Comparison of ENCODE assay signal across 8 cellular contexts in the genomic region with DNA sequence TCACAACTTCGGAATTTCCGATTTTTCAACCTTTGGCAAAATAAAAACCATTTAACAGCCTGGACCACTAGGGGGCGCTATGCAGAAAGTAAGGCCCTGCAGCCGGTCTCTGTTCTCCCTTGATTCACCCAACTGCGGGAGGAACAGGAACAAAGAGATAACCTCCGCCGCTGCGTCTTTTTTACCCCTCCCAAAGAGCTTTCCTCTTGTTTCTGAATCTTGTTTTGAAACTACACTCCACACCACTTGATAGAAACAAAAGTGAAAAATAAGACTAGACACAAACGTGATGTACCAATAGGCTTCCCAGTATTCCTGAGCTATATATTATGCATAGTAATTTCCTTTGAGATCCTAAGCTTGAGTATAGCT.
DNase-seq lines count a peak whose midpoint lies in the region; ATAC-seq lines count a peak whose summit lies in the region.

No MANE protein-coding gene starts in this region.

- CTCF ChIA-PET in activated CD8-positive, alpha-beta T cell treated with anti-CD3 and anti-CD28 coated beads, Interleukin-2, amount 10 ng/mL, durations not matched to agents 7 days and 5 days (lab: Charles Lee), result interaction anchor here (0.6 to 2.8 kb wide), 50 partner anchors 9 to 437 kb away, joined by 3 to 30 read pairs (median 5); partner anchors contain the start of genes ERICH2 and GAD1

- no peak overlapping the region for H3K27ac ChIP-seq in CD4-positive, CD25-positive, alpha-beta regulatory T cell (ENCODE audit: insufficient read depth, low read length, poor library complexity, severe bottlenecking)

- H3K4me3 ChIP-seq in CD4-positive, CD25-positive, alpha-beta regulatory T cell (ENCODE audit: low read depth, low read length), result no peak overlapping the region

- POLR2A ChIA-PET in activated CD8-positive, alpha-beta T cell treated with anti-CD3 and anti-CD28 coated beads, Interleukin-2, amount 10 ng/mL, durations not matched to agents 7 days and 5 days (lab: Charles Lee), result interaction anchor here (0.8 kb wide), 1 partner anchor 18 kb away, joined by 3 read pairs; no protein-coding TSS in a partner anchor

- peaks cover 0 to 6% (median 5%) of the 10 kb centered on the region in 4 donors for H3K4me1 Mint-ChIP-seq in CD4-positive, CD25-positive, alpha-beta regulatory T cell
- peaks cover 6% of the 10 kb centered on the region for H3K4me1 Mint-ChIP-seq in activated CD8-positive, alpha-beta T cell treated with anti-CD3 and anti-CD28 coated beads, Interleukin-2, amount 10 ng/mL, durations not matched to agents 7 days and 5 days (ENCODE audit: low read depth)
- H3K4me1 Mint-ChIP-seq in effector memory CD8-positive, alpha-beta T cell (ENCODE audit: low read depth in 2 of 2), result peaks cover 11 to 13% of the 10 kb centered on the region in 2 donors

- H3K27me3 Mint-ChIP-seq in CD4-positive, CD25-positive, alpha-beta regulatory T cell, result peaks cover 24% of the 10 kb centered on the region
- peaks cover 38% of the 10 kb centered on the region for H3K27me3 Mint-ChIP-seq in activated CD8-positive, alpha-beta T cell treated with anti-CD3 and anti-CD28 coated beads, Interleukin-2, amount 10 ng/mL, durations not matched to agents 7 days and 5 days (ENCODE audit: low read depth)
- H3K27me3 Mint-ChIP-seq in effector memory CD8-positive, alpha-beta T cell, result peaks cover 25 to 41% of the 10 kb centered on the region in 2 donors

- peaks cover 5% of the 10 kb centered on the region for H3K4me1 ChIP-seq in CD4-positive, CD25-positive, alpha-beta regulatory T cell (ENCODE audit: control insufficient read depth, insufficient read depth, low read length, poor library complexity, severe bottlenecking)

- no peak overlapping the region for H3K27ac Mint-ChIP-seq in CD4-positive, CD25-positive, alpha-beta regulatory T cell
- no peak overlapping the region for H3K27ac Mint-ChIP-seq in activated CD8-positive, alpha-beta T cell treated with anti-CD3 and anti-CD28 coated beads, Interleukin-2, amount 10 ng/mL, durations not matched to agents 7 days and 5 days
- H3K27ac Mint-ChIP-seq in effector memory CD8-positive, alpha-beta T cell, result peak overlapping the region in 1 of 2 donors; percentile 35

- H3K36me3 ChIP-seq in CD4-positive, CD25-positive, alpha-beta regulatory T cell (ENCODE audit: control insufficient read depth, insufficient read depth, low read length), result no peaks in the 10 kb centered on the region

- no peaks in the 10 kb centered on the region for H3K9me3 ChIP-seq in CD4-positive, CD25-positive, alpha-beta regulatory T cell (ENCODE audit: control insufficient read depth in 2 of 2, low read length in 2 of 2)

- H3K36me3 Mint-ChIP-seq in CD4-positive, CD25-positive, alpha-beta regulatory T cell, result no peaks in the 10 kb centered on the region
- H3K36me3 Mint-ChIP-seq in activated CD8-positive, alpha-beta T cell treated with anti-CD3 and anti-CD28 coated beads, Interleukin-2, amount 10 ng/mL, durations not matched to agents 7 days and 5 days (ENCODE audit: low read depth), result no peaks in the 10 kb centered on the region
- H3K36me3 Mint-ChIP-seq in effector memory CD8-positive, alpha-beta T cell (ENCODE audit: insufficient read depth), result no peaks in the 10 kb centered on the region

- DNase-seq in CD4-positive, CD25-positive, alpha-beta regulatory T cell, result peak; percentile 40 to 79 (median 58)
- DNase-seq in NCI-H82 treated with DMSO at 0.1 percent for 48 hours (lab: John Stamatoyannopoulos, UW; ENCODE audit: unreplicated experiment) (peak; percentile 53), middle frontal gyrus (ENCODE audit: extremely low spot score, low spot score) (peak; percentile 19)
- peak; percentile 86 for DNase-seq in activated CD8-positive, alpha-beta T cell treated with anti-CD3 and anti-CD28 coated beads, Interleukin-2, amount 10 ng/mL, durations not matched to agents 7 days and 5 days
- DNase-seq in effector memory CD8-positive, alpha-beta T cell, result peak; percentile 59 to 68 (median 67)
- peak; percentile 66 to 67 for DNase-seq in stimulated activated CD8-positive, alpha-beta memory T cell treated with anti-CD3 and anti-CD28 coated beads, Interleukin-4, amount 100 ng/mL, for 1 hour (ENCODE audit: low read depth in 2 of 2, low spot score in 1 of 2)

- H3K9me3 Mint-ChIP-seq in CD4-positive, CD25-positive, alpha-beta regulatory T cell, result peaks cover 0 to 3% (median 0%) of the 10 kb centered on the region in 7 donors
- H3K9me3 Mint-ChIP-seq in activated CD8-positive, alpha-beta T cell treated with anti-CD3 and anti-CD28 coated beads, Interleukin-2, amount 10 ng/mL, durations not matched to agents 7 days and 5 days (ENCODE audit: insufficient read depth), result no peaks in the 10 kb centered on the region
- H3K9me3 Mint-ChIP-seq in effector memory CD8-positive, alpha-beta T cell, result no peaks in the 10 kb centered on the region

- H3K27me3 ChIP-seq in CD4-positive, CD25-positive, alpha-beta regulatory T cell (ENCODE audit: control insufficient read depth, insufficient read depth, low read length), result peaks cover 8% of the 10 kb centered on the region

- peak overlapping the region in 2 of 4 donors; percentile 2 to 74 for H3K4me3 Mint-ChIP-seq in CD4-positive, CD25-positive, alpha-beta regulatory T cell
- H3K4me3 Mint-ChIP-seq in activated CD8-positive, alpha-beta T cell treated with anti-CD3 and anti-CD28 coated beads, Interleukin-2, amount 10 ng/mL, durations not matched to agents 7 days and 5 days, result peak overlapping the region; percentile 37
- peak overlapping the region; percentile 55 to 68 for H3K4me3 Mint-ChIP-seq in effector memory CD8-positive, alpha-beta T cell

- peak; percentile 39 to 43 for ATAC-seq in CD4-positive, CD25-positive, alpha-beta regulatory T cell (ENCODE audit: low read depth in 2 of 2)
- ATAC-seq in HG03432 (IDR thresholded peaks at IDR 0.05; ENCODE audit: unreplicated experiment) (peak; percentile 39), HG02852 (IDR thresholded peaks at IDR 0.05; ENCODE audit: unreplicated experiment) (no peak)
- peak; percentile 75 for ATAC-seq in activated CD8-positive, alpha-beta T cell treated with anti-CD3 and anti-CD28 coated beads, Interleukin-2, amount 10 ng/mL, durations not matched to agents 7 days and 5 days
- peak; percentile 76 for ATAC-seq in effector memory CD8-positive, alpha-beta T cell (replicated peaks)

Comparison
In these comparisons a context has a peak if more than half of its experiments do, and no peak if none do; other contexts are left out.
1. DNase-seq: peak in every context shown above with its lines; median percentile 86 in activated CD8-positive, alpha-beta T cell treated with anti-CD3 and anti-CD28 coated beads, Interleukin-2, amount 10 ng/mL, durations not matched to agents 7 days and 5 days; 67 in effector memory CD8-positive, alpha-beta T cell; 66 in stimulated activated CD8-positive, alpha-beta memory T cell treated with anti-CD3 and anti-CD28 coated beads, Interleukin-4, amount 100 ng/mL, for 1 hour; 58 in CD4-positive, CD25-positive, alpha-beta regulatory T cell; 53 in NCI-H82 treated with DMSO at 0.1 percent for 48 hours; 19 in middle frontal gyrus.